ENCODE assay signal across 26 cellular contexts in genomic region chr2:70706026-70706795, GRCh38.
"Had no signal": no experiment of that assay in that cellular context is flagged by ENCODE, and none has a peak within 500 bp of the region (broad histone marks: within the 10 kb centered on the region; RNA-seq: fewer than 3 reads in every experiment).

No MANE protein-coding gene starts in this region.

- H3K36me3 Mint-ChIP-seq: activated naive CD4-positive, alpha-beta T cell treated with anti-CD3 and anti-CD28 coated beads, Interleukin-2, amount 10 ng/mL, durations not matched to agents 7 days and 5 days; mesothelial cell of epicardium had no signal

- H3K4me1 ChIP-seq: heart left ventricle, right lobe of liver, uterus had no signal

- H3K9me3 ChIP-seq: heart left ventricle, neutrophil, right lobe of liver, thoracic aorta, uterus had no signal

- H3K4me3 Mint-ChIP-seq: activated CD4-positive, alpha-beta T cell treated with anti-CD3 and anti-CD28 coated beads for 36 hours; activated naive CD4-positive, alpha-beta T cell treated with anti-CD3 and anti-CD28 coated beads, Interleukin-2, amount 10 ng/mL, durations not matched to agents 7 days and 5 days; activated T-cell treated with anti-CD3 and anti-CD28 coated beads, Interleukin-2, amount 50 U/mL, for 72 hours; mesothelial cell of epicardium; naive B cell; nephron progenitor cell; stimulated activated naive CD8-positive, alpha-beta T cell treated with anti-CD3 and anti-CD28 coated beads, Interleukin-15, Interleukin-2, amounts not matched to agents 100 ng/mL and 50 ng/mL, for 24 hours; T-helper 17 cell had no signal

- H3K27me3 ChIP-seq: brain microvascular endothelial cell, heart left ventricle, right lobe of liver, uterus had no signal

- H3K27ac Mint-ChIP-seq: activated CD4-positive, alpha-beta T cell treated with anti-CD3 and anti-CD28 coated beads for 36 hours; activated naive CD4-positive, alpha-beta T cell treated with anti-CD3 and anti-CD28 coated beads, Interleukin-2, amount 10 ng/mL, durations not matched to agents 7 days and 5 days; activated T-cell treated with anti-CD3 and anti-CD28 coated beads, Interleukin-2, amount 50 U/mL, for 72 hours; mesothelial cell of epicardium; stimulated activated naive CD8-positive, alpha-beta T cell treated with anti-CD3 and anti-CD28 coated beads, Interleukin-15, Interleukin-2, amounts not matched to agents 100 ng/mL and 50 ng/mL, for 24 hours; T-helper 17 cell had no signal

- H3K4me1 Mint-ChIP-seq: activated naive CD4-positive, alpha-beta T cell treated with anti-CD3 and anti-CD28 coated beads, Interleukin-2, amount 10 ng/mL, durations not matched to agents 7 days and 5 days; nephron progenitor cell; T-helper 17 cell had no signal

- H3K4me3 ChIP-seq: heart left ventricle, right lobe of liver, skin epidermis, thoracic aorta, uterus had no signal

- H3K27ac ChIP-seq: brain microvascular endothelial cell, heart left ventricle, neutrophil, right lobe of liver, skin epidermis, thoracic aorta, uterus had no signal

- H3K36me3 ChIP-seq: brain microvascular endothelial cell, heart left ventricle, neutrophil, right lobe of liver, thoracic aorta, uterus had no signal

- ATAC-seq: activated CD4-positive, alpha-beta T cell treated with anti-CD3 and anti-CD28 coated beads for 36 hours; activated T-cell treated with anti-CD3 and anti-CD28 coated beads, Interleukin-2, amount 50 U/mL, for 72 hours; heart left ventricle; left ventricle myocardium superior; SK-N-SH treated with all-trans-retinoic acid at 6 μM for 48 hours; T-helper 17 cell had no signal

- H3K9me3 Mint-ChIP-seq: activated naive CD4-positive, alpha-beta T cell treated with anti-CD3 and anti-CD28 coated beads, Interleukin-2, amount 10 ng/mL, durations not matched to agents 7 days and 5 days; activated T-cell treated with anti-CD3 and anti-CD28 coated beads, Interleukin-2, amount 50 U/mL, for 72 hours; mesothelial cell of epicardium; nephron progenitor cell; stimulated activated naive CD8-positive, alpha-beta T cell treated with anti-CD3 and anti-CD28 coated beads, Interleukin-15, Interleukin-2, amounts not matched to agents 100 ng/mL and 50 ng/mL, for 24 hours had no signal

- FAIRE-seq: astrocyte had no signal

- DNase-seq: activated CD4-positive, alpha-beta T cell treated with anti-CD3 and anti-CD28 coated beads for 36 hours; activated CD4-positive, alpha-beta T cell treated with anti-CD3 and anti-CD28 coated beads, Interleukin-2, amount 50 U/mL, for 48 hours; activated naive CD4-positive, alpha-beta T cell treated with anti-CD3 and anti-CD28 coated beads, Interleukin-2, amount 10 ng/mL, durations not matched to agents 7 days and 5 days; activated T-cell treated with anti-CD3 and anti-CD28 coated beads, Interleukin-2, amount 50 U/mL, for 72 hours; amniotic stem cell; brain microvascular endothelial cell; foreskin fibroblast; heart left ventricle; left ventricle myocardium superior; mammary epithelial cell; naive B cell; nephron progenitor cell; stimulated activated CD4-positive, alpha-beta T cell treated with anti-CD3 and anti-CD28 coated beads, Interleukin-12 subunit alpha, Interleukin-12 subunit beta, amount 100 ng/mL, for 4 hours; stimulated activated CD4-positive, alpha-beta T cell treated with anti-CD3 and anti-CD28 coated beads, Interleukin-4, amount 100 ng/mL, for 1 hour; T-helper 17 cell; T1000; trophoblast cell; uterus had no signal

- H3K27me3 Mint-ChIP-seq: activated CD4-positive, alpha-beta T cell treated with anti-CD3 and anti-CD28 coated beads for 36 hours; naive B cell; stimulated activated naive CD8-positive, alpha-beta T cell treated with anti-CD3 and anti-CD28 coated beads, Interleukin-15, Interleukin-2, amounts not matched to agents 100 ng/mL and 50 ng/mL, for 24 hours; T-helper 17 cell had no signal
